In the genomic region with DNA sequence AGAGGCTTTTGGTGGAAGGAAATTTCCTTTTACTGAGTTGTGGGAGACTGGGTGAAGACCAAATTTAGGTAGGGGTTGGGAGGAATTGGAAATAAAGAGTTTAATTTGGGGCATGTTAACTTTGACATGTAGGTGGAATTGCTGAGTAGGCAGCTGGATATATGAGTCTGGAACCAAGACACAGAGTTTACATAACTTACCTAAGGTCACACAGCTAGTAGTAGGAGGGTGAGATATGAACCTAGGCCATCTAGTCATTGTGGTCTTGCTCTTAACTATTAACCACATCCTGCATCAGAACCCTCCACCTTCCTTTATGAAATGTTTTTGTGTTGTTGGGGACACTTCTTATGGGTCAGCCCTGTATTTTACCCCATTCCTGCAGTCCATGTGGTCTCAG, we compare ENCODE assay signal across 13 cellular contexts.
DNase-seq lines count a peak whose midpoint lies in the region; ATAC-seq, FAIRE-seq and TF ChIP-seq lines count a peak whose summit lies in the region.
"Had no signal": no experiment of that assay in that cellular context is flagged by ENCODE, and none has a peak within 500 bp of the region (broad histone marks: within the 10 kb centered on the region; RNA-seq: fewer than 3 reads in every experiment).

No MANE protein-coding gene starts in this region.

- H3K4me1 ChIP-seq in kidney (ENCODE audit: control insufficient read depth in 1 of 2, insufficient read depth in 1 of 2, low read depth in 1 of 2, low read length in 2 of 2) (no peaks in the 10 kb centered on the region), body of pancreas (no peaks in the 10 kb centered on the region)

- H3K27ac ChIP-seq in kidney (ENCODE audit: low read depth in 2 of 2, low read length in 2 of 2) (no peak overlapping the region), body of pancreas (no peak overlapping the region)

- intact Hi-C loops in kidney (cut with DNase I) (no loop called here), body of pancreas (cut with DNase I) (no loop called here)

- ATAC-seq in GM19025 (IDR thresholded peaks at IDR 0.05; ENCODE audit: low read depth, unreplicated experiment) (peak; percentile 56), HG02588 (IDR thresholded peaks at IDR 0.05; ENCODE audit: unreplicated experiment) (peak; percentile 67), HG03354 (IDR thresholded peaks at IDR 0.05; ENCODE audit: poor library complexity, severe bottlenecking, unreplicated experiment) (peak; percentile 88), body of pancreas (no peak)
- ATAC-seq: stimulated activated memory B cell treated with anti-CD40 and anti-IgM and Interleukin-4, amounts not matched to agents 10 μg/mL and 1 μg/mL and 100 μg/mL, for 72 hours had no signal

- TF ChIP-seq CTCF in GM10248 (IDR thresholded peaks at IDR 0.05; ENCODE audit: control extremely low read depth, extremely low read depth, low read depth, missing control alignments) (no peak), kidney (IDR thresholded peaks at IDR 0.05; ENCODE audit: borderline replicate concordance, extremely low read depth, insufficient read depth) (no peak), body of pancreas (IDR thresholded peaks at IDR 0.05) (no peak)

- H3K4me3 ChIP-seq in kidney (ENCODE audit: low read length in 2 of 2), result no peak overlapping the region
- no peak overlapping the region for H3K4me3 ChIP-seq in body of pancreas

- H3K9me3 ChIP-seq in kidney (ENCODE audit: control insufficient read depth in 1 of 2, low read length in 2 of 2) (no peaks in the 10 kb centered on the region), body of pancreas (no peaks in the 10 kb centered on the region)

- no peaks in the 10 kb centered on the region for H3K27me3 ChIP-seq in body of pancreas

- no peak for TF ChIP-seq POLR2A in body of pancreas (IDR thresholded peaks at IDR 0.05)

- peak; percentile 24 for DNase-seq in GM10248 (ENCODE audit: extremely low spot score)
- no peak for DNase-seq in kidney
- no peak for DNase-seq in body of pancreas
- DNase-seq in T1000 (lab: John Stamatoyannopoulos, UW), result no peak
- no peak for DNase-seq in ureter (ENCODE audit: low spot score)
- DNase-seq: caudate nucleus, immature natural killer cell, NCI-H1105, nephron progenitor cell had no signal

- POLR2A ChIA-PET in GM10248 (lab: Yijun Ruan, JAX), result no interaction called here

- FAIRE-seq in kidney (lab: Jason Lieb, UNC), result no peak

- CTCF ChIA-PET in GM10248 (lab: Yijun Ruan, JAX), result interaction anchor here (2.0 kb wide), 1 partner anchor 19 kb away, joined by 6 read pairs; no protein-coding TSS in a partner anchor

- H3K36me3 ChIP-seq in kidney (ENCODE audit: control insufficient read depth in 1 of 2, insufficient read depth in 2 of 2, low read length in 2 of 2) (no peaks in the 10 kb centered on the region), body of pancreas (replicated peaks in 1 of 2; ENCODE audit: insufficient read depth in 1 of 2, low read depth in 2 of 2) (no peaks in the 10 kb centered on the region)

- no peak overlapping the region for H3K9ac ChIP-seq in kidney (ENCODE audit: low read length in 2 of 2)
